9 cellular contexts compared by ENCODE assay signal in the genomic region with DNA sequence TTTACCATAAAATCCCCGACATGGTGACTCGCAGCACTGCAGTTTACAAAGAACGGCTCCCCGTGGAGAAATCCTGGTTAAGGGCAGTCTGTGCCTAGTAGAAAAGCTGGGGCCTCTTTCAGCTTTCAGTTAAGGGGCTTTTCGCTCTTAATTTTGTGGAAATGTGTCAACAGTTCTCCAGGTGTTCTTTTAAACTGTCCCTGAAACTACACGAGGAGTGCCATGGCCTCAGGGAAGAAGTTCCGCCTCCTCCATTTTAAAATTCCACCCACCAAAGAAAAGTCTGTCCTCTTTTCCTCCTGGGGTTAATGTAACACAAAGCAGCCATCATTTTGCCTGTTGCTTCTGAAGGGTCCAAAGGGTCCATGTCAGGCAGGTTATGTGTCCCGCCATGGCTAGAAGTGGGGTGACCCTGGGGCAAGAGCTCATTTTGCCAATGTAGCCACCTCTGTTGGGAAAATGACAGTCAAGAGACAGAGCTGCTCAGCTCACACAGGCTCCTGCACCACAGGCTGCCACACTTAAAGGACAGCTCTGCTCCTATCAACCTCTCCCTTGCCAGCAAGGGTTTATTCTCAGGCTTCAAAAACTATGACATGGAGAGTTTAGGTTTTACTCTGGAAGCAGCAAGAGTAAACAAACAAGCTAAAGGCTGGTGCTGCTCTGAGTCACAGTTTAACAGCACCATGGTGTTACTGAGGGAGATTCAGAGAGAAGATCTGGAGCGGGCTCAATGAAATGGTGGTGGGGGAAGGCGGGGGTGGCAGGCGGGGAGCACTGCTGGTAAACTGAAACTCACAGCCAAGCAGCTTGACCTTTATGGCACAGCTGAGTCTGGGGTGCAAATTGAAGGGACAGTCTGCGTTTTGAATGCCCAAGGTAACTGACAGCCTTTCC. TPM values are rescaled to one million over a fixed set of nuclear protein-coding genes. Genes with fewer than 3 reads are reported as not detected.
DNase-seq lines count a peak whose midpoint lies in the region; ATAC-seq and TF ChIP-seq lines count a peak whose summit lies in the region.
"Had no signal": no experiment of that assay in that cellular context is flagged by ENCODE, and none has a peak within 500 bp of the region (broad histone marks: within the 10 kb centered on the region; RNA-seq: fewer than 3 reads in every experiment).

No MANE protein-coding gene starts in this region.

- H3K36me3 Mint-ChIP-seq in stimulated activated effector memory CD8-positive, alpha-beta T cell treated with anti-CD3 and anti-CD28 coated beads, Interleukin-12 subunit alpha, Interleukin-12 subunit beta, amount 100 ng/mL, for 72 hours, result peaks cover 35% of the 10 kb centered on the region

- H3K36me3 ChIP-seq in SK-N-SH (replicated peaks in 1 of 2; ENCODE audit: control insufficient read depth in 1 of 2, insufficient read depth in 2 of 2, low read length in 1 of 2) (no peaks in the 10 kb centered on the region), RWPE2 (ENCODE audit: low read depth) (no peaks in the 10 kb centered on the region)

- peaks cover 4% of the 10 kb centered on the region for H3F3A ChIP-seq in SK-N-SH (replicated peaks; ENCODE audit: insufficient read depth)

- H2AFZ ChIP-seq in SK-N-SH (ENCODE audit: low read depth), result peak overlapping the region; percentile 63

- H3K9ac ChIP-seq in SK-N-SH, result no peak overlapping the region

- H3K4me1 ChIP-seq in SK-N-SH (ENCODE audit: control insufficient read depth in 1 of 2, insufficient read depth in 2 of 2, low read depth in 1 of 2, low read length in 1 of 2) (peaks cover 0 to 7% of the 10 kb centered on the region in 2 experiments; a peak in 1 of 4 replicates), RWPE2 (ENCODE audit: insufficient read depth, poor library complexity, severe bottlenecking) (peaks cover 4% of the 10 kb centered on the region)

- intact Hi-C loops in head of caudate nucleus (cut with DNase I), result loop anchor here (5.0 to 10.0 kb wide), 2 partner anchors 85 to 153 kb away; a partner anchor contains a TSS

- POLR2A ChIA-PET in SK-N-SH (lab: Yijun Ruan, JAX), result interaction anchor here (1.0 kb wide), 1 partner anchor 86 kb away, joined by 3 read pairs; a partner anchor contains a TSS

- no peaks in the 10 kb centered on the region for H3K9me3 Mint-ChIP-seq in stimulated activated effector memory CD8-positive, alpha-beta T cell treated with anti-CD3 and anti-CD28 coated beads, Interleukin-12 subunit alpha, Interleukin-12 subunit beta, amount 100 ng/mL, for 72 hours

- H3K4me1 Mint-ChIP-seq in stimulated activated effector memory CD8-positive, alpha-beta T cell treated with anti-CD3 and anti-CD28 coated beads, Interleukin-12 subunit alpha, Interleukin-12 subunit beta, amount 100 ng/mL, for 72 hours, result peaks cover 70% of the 10 kb centered on the region

- no peaks in the 10 kb centered on the region for H3K9me2 ChIP-seq in SK-N-SH

- TF ChIP-seq RAD21 in SK-N-SH (IDR thresholded peaks at IDR 0.05; ENCODE audit: low read length), result no peak

- no peak for TF ChIP-seq CTCF in SK-N-SH (IDR thresholded peaks at IDR 0.05)
- no peak for TF ChIP-seq CTCF in RWPE2 (IDR thresholded peaks at IDR 0.05; ENCODE audit: poor library complexity, severe bottlenecking)

- peak overlapping the region in 1 of 2 experiments; percentile 19; a peak in 1 of 4 replicates for H3K27ac ChIP-seq in SK-N-SH (ENCODE audit: low read depth in 2 of 2, low read length in 1 of 2)
- H3K27ac ChIP-seq in RWPE2 (ENCODE audit: poor library complexity, severe bottlenecking), result no peak overlapping the region

- H4K20me1 ChIP-seq in SK-N-SH (ENCODE audit: insufficient read depth), result no peaks in the 10 kb centered on the region; the same call in 1 of the 2 replicates

- CTCF ChIA-PET in SK-N-SH (lab: Yijun Ruan, JAX), result interaction anchor here (1.0 to 2.1 kb wide), 5 partner anchors 9 to 152 kb away, joined by 3 to 7 read pairs (median 3); no protein-coding TSS in a partner anchor

- ATAC-seq in SK-N-SH treated with all-trans-retinoic acid at 6 μM for 48 hours (no peak), RWPE2 (ENCODE audit: low read depth) (peak; percentile 22; the same call in 1 of the 3 replicates), GM18520 (IDR thresholded peaks at IDR 0.05; ENCODE audit: unreplicated experiment) (no peak)
- peak; percentile 62 for ATAC-seq in stimulated activated effector memory CD8-positive, alpha-beta T cell treated with anti-CD3 and anti-CD28 coated beads, Interleukin-12 subunit alpha, Interleukin-12 subunit beta, amount 100 ng/mL, for 72 hours

- peak overlapping the region; percentile 84 for H3K27ac Mint-ChIP-seq in stimulated activated effector memory CD8-positive, alpha-beta T cell treated with anti-CD3 and anti-CD28 coated beads, Interleukin-12 subunit alpha, Interleukin-12 subunit beta, amount 100 ng/mL, for 72 hours

- H3K9me3 ChIP-seq in SK-N-SH (no peaks in the 10 kb centered on the region), RWPE2 (ENCODE audit: severe bottlenecking) (no peaks in the 10 kb centered on the region)

- H3K4me3 Mint-ChIP-seq in stimulated activated effector memory CD8-positive, alpha-beta T cell treated with anti-CD3 and anti-CD28 coated beads, Interleukin-12 subunit alpha, Interleukin-12 subunit beta, amount 100 ng/mL, for 72 hours, result peak overlapping the region; percentile 80

- WGBS in SK-N-SH (ENCODE audit: low lambda C conversion rate), result 57% methylated on average over 12 of the region's 12 CpGs

- H3K4me2 ChIP-seq in SK-N-SH, result peak overlapping the region; percentile 87; the same call in 1 of the 2 replicates

- H3K4me3 ChIP-seq in SK-N-SH (ENCODE audit: low read depth in 2 of 2, low read length in 1 of 2) (peak overlapping the region in 1 of 2 experiments; percentile 32; a peak in 1 of 4 replicates), RWPE2 (ENCODE audit: severe bottlenecking) (no peak overlapping the region)

- H3K27me3 ChIP-seq in SK-N-SH (ENCODE audit: insufficient read depth), result peaks cover 36% of the 10 kb centered on the region; the same call in 1 of the 2 replicates
- H3K27me3 ChIP-seq in RWPE2 (ENCODE audit: insufficient read depth, poor library complexity, severe bottlenecking), result no peaks in the 10 kb centered on the region

- no peaks in the 10 kb centered on the region for H3K79me2 ChIP-seq in SK-N-SH (ENCODE audit: insufficient read depth)

- TF ChIP-seq EP300 in SK-N-SH (IDR thresholded peaks at IDR 0.05; ENCODE audit: borderline replicate concordance in 1 of 2, low read depth in 1 of 2, low read length in 1 of 2), result no peak

- DNase-seq in SK-N-SH (no peak), RWPE2 (ENCODE audit: low spot score) (no peak), head of caudate nucleus (peak in 36 of 42 donors; percentile 21 to 86 (median 58)), NCI-H187 treated with DMSO at 0.1 percent for 48 hours (lab: John Stamatoyannopoulos, UW) (no peak), foreskin melanocyte (no peak)
- no peak for DNase-seq in stimulated activated effector memory CD8-positive, alpha-beta T cell treated with anti-CD3 and anti-CD28 coated beads, Interleukin-12 subunit alpha, Interleukin-12 subunit beta, amount 100 ng/mL, for 72 hours (ENCODE audit: low spot score in 2 of 2)
- DNase-seq: DND-41 had no signal

TF ChIP-seq in SK-N-SH, 30 proteins besides CTCF, POLR2A, EP300 and RAD21:
- TF ChIP-seq NFIC (IDR thresholded peaks at IDR 0.05; ENCODE audit: borderline replicate concordance) (no peak), NRF1 (IDR thresholded peaks at IDR 0.05; ENCODE audit: low read depth, low read length) (no peak), FOSL2 (IDR thresholded peaks at IDR 0.05; ENCODE audit: borderline replicate concordance, low read depth) (no peak), YY1 (IDR thresholded peaks at IDR 0.05; ENCODE audit: low read depth) (no peak), MEF2A (IDR thresholded peaks at IDR 0.05; ENCODE audit: borderline replicate concordance, low read depth) (no peak), SIN3A (IDR thresholded peaks at IDR 0.05; ENCODE audit: borderline replicate concordance, low read depth, low read length) (no peak), RFX5 (IDR thresholded peaks at IDR 0.05; ENCODE audit: low read length) (no peak), EZH2phosphoT487 (IDR thresholded peaks at IDR 0.05; ENCODE audit: borderline replicate concordance, low read depth) (no peak), TAF1 (IDR thresholded peaks at IDR 0.05; ENCODE audit: borderline replicate concordance, low read depth, low read length) (no peak)
- TF ChIP-seq, protein P1, sequence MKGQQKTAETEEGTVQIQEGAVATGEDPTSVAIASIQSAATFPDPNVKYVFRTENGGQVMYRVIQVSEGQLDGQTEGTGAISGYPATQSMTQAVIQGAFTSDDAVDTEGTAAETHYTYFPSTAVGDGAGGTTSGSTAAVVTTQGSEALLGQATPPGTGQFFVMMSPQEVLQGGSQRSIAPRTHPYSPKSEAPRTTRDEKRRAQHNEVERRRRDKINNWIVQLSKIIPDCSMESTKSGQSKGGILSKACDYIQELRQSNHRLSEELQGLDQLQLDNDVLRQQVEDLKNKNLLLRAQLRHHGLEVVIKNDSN (IDR thresholded peaks at IDR 0.05; ENCODE audit: borderline replicate concordance, low read depth), result no peak

TF ChIP-seq in SK-N-SH treated with all-trans-retinoic acid at 6 μM for 48 hours, 23 proteins besides CTCF, POLR2A, EP300 and RAD21 (continues in another document):
- TF ChIP-seq ESRRG (CRISPR knock-in tag; IDR thresholded peaks at IDR 0.05) (no peak), ISL1 (CRISPR knock-in tag; IDR thresholded peaks at IDR 0.05) (no peak), ZFP30 (CRISPR knock-in tag; IDR thresholded peaks at IDR 0.05) (no peak), BACH2 (CRISPR knock-in tag; IDR thresholded peaks at IDR 0.05; ENCODE audit: borderline replicate concordance) (no peak)
- TF ChIP-seq, protein P2, sequence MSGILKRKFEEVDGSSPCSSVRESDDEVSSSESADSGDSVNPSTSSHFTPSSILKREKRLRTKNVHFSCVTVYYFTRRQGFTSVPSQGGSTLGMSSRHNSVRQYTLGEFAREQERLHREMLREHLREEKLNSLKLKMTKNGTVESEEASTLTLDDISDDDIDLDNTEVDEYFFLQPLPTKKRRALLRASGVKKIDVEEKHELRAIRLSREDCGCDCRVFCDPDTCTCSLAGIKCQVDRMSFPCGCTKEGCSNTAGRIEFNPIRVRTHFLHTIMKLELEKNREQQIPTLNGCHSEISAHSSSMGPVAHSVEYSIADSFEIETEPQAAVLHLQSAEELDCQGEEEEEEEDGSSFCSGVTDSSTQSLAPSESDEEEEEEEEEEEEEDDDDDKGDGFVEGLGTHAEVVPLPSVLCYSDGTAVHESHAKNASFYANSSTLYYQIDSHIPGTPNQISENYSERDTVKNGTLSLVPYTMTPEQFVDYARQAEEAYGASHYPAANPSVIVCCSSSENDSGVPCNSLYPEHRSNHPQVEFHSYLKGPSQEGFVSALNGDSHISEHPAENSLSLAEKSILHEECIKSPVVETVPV (CRISPR knock-in tag; IDR thresholded peaks at IDR 0.05), result no peak

RNA-seq across cellular contexts. Expression of a gene that starts 3.2 kb away (rescaled TPM):
- 2.7 and 4.6 TPM in 2 replicates for polyA plus RNA-seq in SK-N-SH (2012; rRNA removed)
- 1.2 and 2.0 TPM in 2 replicates for polyA plus RNA-seq in SK-N-SH (2012; cell fraction: cytosol; rRNA removed)
- 23.9 and 28.5 TPM in 2 replicates for polyA plus RNA-seq in SK-N-SH (2012; cell fraction: nucleus; rRNA removed)

Comparison
In these comparisons a context has a peak if more than half of its experiments do, and no peak if none do; other contexts are left out.
1. DNase-seq: peak in head of caudate nucleus (36 of 42); none in SK-N-SH (single experiment), RWPE2 (single experiment), stimulated activated effector memory CD8-positive, alpha-beta T cell treated with anti-CD3 and anti-CD28 coated beads, Interleukin-12 subunit alpha, Interleukin-12 subunit beta, amount 100 ng/mL, for 72 hours (0 of 2), NCI-H187 treated with DMSO at 0.1 percent for 48 hours (single experiment) and foreskin melanocyte (single experiment).
2. ATAC-seq: peak in RWPE2 (single experiment) and stimulated activated effector memory CD8-positive, alpha-beta T cell treated with anti-CD3 and anti-CD28 coated beads, Interleukin-12 subunit alpha, Interleukin-12 subunit beta, amount 100 ng/mL, for 72 hours (single experiment); none in SK-N-SH treated with all-trans-retinoic acid at 6 μM for 48 hours (single experiment) and GM18520 (single experiment).